Comparison of ENCODE assay signal across 14 cellular contexts in the genomic region with DNA sequence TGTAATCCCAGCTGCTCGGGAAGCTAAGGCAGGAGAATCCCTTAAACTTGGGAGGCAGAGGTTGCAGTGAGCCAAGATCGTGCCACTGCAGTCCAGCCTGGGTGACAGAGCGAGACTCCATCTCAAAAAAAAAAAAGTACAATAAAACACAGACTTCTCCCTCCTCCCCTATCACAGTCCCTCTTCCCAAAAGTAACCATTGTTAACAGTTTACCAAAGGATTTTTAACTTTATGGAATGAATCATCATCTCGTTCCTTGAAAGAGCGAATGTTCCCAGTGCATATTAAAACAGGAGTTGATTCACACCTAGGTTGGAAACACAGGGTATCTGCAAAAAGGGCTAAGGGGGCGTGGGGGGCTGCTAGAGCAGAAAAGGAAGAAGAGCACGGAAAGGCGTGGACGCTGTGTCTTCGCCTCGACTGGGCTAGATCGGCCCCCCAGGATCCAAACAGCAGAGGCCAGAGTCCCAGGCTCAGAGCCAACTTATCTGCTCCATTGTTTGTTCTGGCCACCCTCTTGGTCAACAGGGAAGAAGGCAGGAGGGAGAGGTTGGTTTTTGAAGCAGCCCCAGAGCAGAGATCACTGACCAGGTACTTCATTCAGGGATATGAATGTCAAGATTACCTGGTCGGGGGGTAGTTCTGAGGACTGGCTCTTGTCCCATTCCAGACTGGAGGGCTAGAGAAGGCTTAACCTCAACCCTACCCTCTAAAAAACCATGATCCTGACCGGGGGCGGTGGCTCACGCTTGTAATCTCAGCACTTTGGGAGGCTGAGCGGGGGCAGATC. TPM values are rescaled to one million over a fixed set of nuclear protein-coding genes. Genes with fewer than 3 reads are reported as not detected.
A peak's percentile ranks its signal among the peaks of the same experiment; 100 is the strongest.
DNase-seq lines count a peak whose midpoint lies in the region; ATAC-seq and TF ChIP-seq lines count a peak whose summit lies in the region.
"Had no signal": no experiment of that assay in that cellular context is flagged by ENCODE, and none has a peak within 500 bp of the region (broad histone marks: within the 10 kb centered on the region; RNA-seq: fewer than 3 reads in every experiment).

No MANE protein-coding gene starts in this region.

- H3K4me3 ChIP-seq in cardiac fibroblast (replicated peaks in 1 of 2; ENCODE audit: low read depth in 2 of 2, low read length in 2 of 2) = peak overlapping the region in 1 of 2 donors; percentile 26
- H3K4me3 ChIP-seq in mucosa of descending colon = no peak overlapping the region
- no peak overlapping the region for H3K4me3 ChIP-seq in thymus (ENCODE audit: low read length)
- H3K4me3 ChIP-seq in foreskin fibroblast (ENCODE audit: low read depth in 1 of 2, low read length in 2 of 2) = no peak overlapping the region

- TF ChIP-seq CTCF in cardiac fibroblast (IDR thresholded peaks at IDR 0.05; ENCODE audit: low read depth, low read length) (no peak), mucosa of descending colon (IDR thresholded peaks at IDR 0.05) (no peak), foreskin fibroblast (IDR thresholded peaks at IDR 0.05; ENCODE audit: low read depth, low read length) (no peak)

- H3K9me3 ChIP-seq in mucosa of descending colon (no peaks in the 10 kb centered on the region), thymus (ENCODE audit: control insufficient read depth) (no peaks in the 10 kb centered on the region)

- DNase-seq in cardiac fibroblast (ENCODE audit: low read depth in 2 of 2) = peak; percentile 62 to 67
- DNase-seq in mucosa of descending colon = peak in 2 of 3 donors; percentile 67 to 83
- DNase-seq in activated CD8-positive, alpha-beta T cell treated with anti-CD3 and anti-CD28 coated beads, Interleukin-2, amount 10 ng/mL, durations not matched to agents 7 days and 5 days = no peak
- DNase-seq in foreskin fibroblast = no peak
- DNase-seq: EL, H9, hypothalamus, NCI-H1105, NCI-H82 had no signal

- 95% methylated on average over 17 of the region's 17 CpGs for WGBS in thymus

- CTCF ChIA-PET in activated CD8-positive, alpha-beta T cell treated with anti-CD3 and anti-CD28 coated beads, Interleukin-2, amount 10 ng/mL, durations not matched to agents 7 days and 5 days (lab: Charles Lee) = interaction anchor here (0.7 to 11.6 kb wide), 8 partner anchors 9 to 154 kb away, joined by 3 to 249 read pairs (median 4); partner anchors contain the start of genes C11orf98 and CSKMT

- no peaks in the 10 kb centered on the region for H3K9me3 Mint-ChIP-seq in activated CD8-positive, alpha-beta T cell treated with anti-CD3 and anti-CD28 coated beads, Interleukin-2, amount 10 ng/mL, durations not matched to agents 7 days and 5 days (ENCODE audit: insufficient read depth)
- H3K9me3 Mint-ChIP-seq: H9 had no signal

- no peaks in the 10 kb centered on the region for H3K36me3 ChIP-seq in mucosa of descending colon (ENCODE audit: low read depth)
- H3K36me3 ChIP-seq in thymus (ENCODE audit: control insufficient read depth, insufficient read depth) = no peaks in the 10 kb centered on the region

- peak overlapping the region; percentile 62 for H3K27ac ChIP-seq in thymus (ENCODE audit: low read depth)
- H3K27ac ChIP-seq: parathyroid adenoma had no signal

- ATAC-seq in mucosa of descending colon (peak; percentile 16), GM18517 (IDR thresholded peaks at IDR 0.05; ENCODE audit: unreplicated experiment) (no peak), HG03520 (IDR thresholded peaks at IDR 0.05; ENCODE audit: unreplicated experiment) (no peak)
- ATAC-seq in activated CD8-positive, alpha-beta T cell treated with anti-CD3 and anti-CD28 coated beads, Interleukin-2, amount 10 ng/mL, durations not matched to agents 7 days and 5 days = no peak

- H3K27ac Mint-ChIP-seq in activated CD8-positive, alpha-beta T cell treated with anti-CD3 and anti-CD28 coated beads, Interleukin-2, amount 10 ng/mL, durations not matched to agents 7 days and 5 days = no peak overlapping the region
- H3K27ac Mint-ChIP-seq: H9 had no signal

- no peak for TF ChIP-seq RAD21 in Ishikawa (IDR thresholded peaks at IDR 0.05; ENCODE audit: low read depth)

- H3K36me3 Mint-ChIP-seq in activated CD8-positive, alpha-beta T cell treated with anti-CD3 and anti-CD28 coated beads, Interleukin-2, amount 10 ng/mL, durations not matched to agents 7 days and 5 days (ENCODE audit: low read depth) = peaks cover 4% of the 10 kb centered on the region

- intact Hi-C loops in mucosa of descending colon (cut with DNase I, micrococcal nuclease) = loop anchor here in 1 of 2 donors (10.0 kb wide), 1 partner anchor 154 kb away; no protein-coding TSS in a partner anchor

- H3K4me3 Mint-ChIP-seq in activated CD8-positive, alpha-beta T cell treated with anti-CD3 and anti-CD28 coated beads, Interleukin-2, amount 10 ng/mL, durations not matched to agents 7 days and 5 days = no peak overlapping the region

- POLR2A ChIA-PET in activated CD8-positive, alpha-beta T cell treated with anti-CD3 and anti-CD28 coated beads, Interleukin-2, amount 10 ng/mL, durations not matched to agents 7 days and 5 days (lab: Charles Lee) = interaction anchor here (1.2 kb wide), 1 partner anchor 9 kb away, joined by 4 read pairs; no protein-coding TSS in a partner anchor

- peaks cover 24% of the 10 kb centered on the region for H3K27me3 Mint-ChIP-seq in activated CD8-positive, alpha-beta T cell treated with anti-CD3 and anti-CD28 coated beads, Interleukin-2, amount 10 ng/mL, durations not matched to agents 7 days and 5 days (ENCODE audit: low read depth)

- no peak for TF ChIP-seq EP300 in Ishikawa (IDR thresholded peaks at IDR 0.05; ENCODE audit: borderline replicate concordance)

- peaks cover 47% of the 10 kb centered on the region for H3K27me3 ChIP-seq in thymus (ENCODE audit: control insufficient read depth, insufficient read depth)

- peaks cover 63% of the 10 kb centered on the region for H3K4me1 ChIP-seq in mucosa of descending colon (ENCODE audit: low read depth)
- H3K4me1 ChIP-seq in thymus (ENCODE audit: control insufficient read depth, insufficient read depth, low read length) = peaks cover 20% of the 10 kb centered on the region

- peaks cover 63% of the 10 kb centered on the region for H3K4me1 Mint-ChIP-seq in activated CD8-positive, alpha-beta T cell treated with anti-CD3 and anti-CD28 coated beads, Interleukin-2, amount 10 ng/mL, durations not matched to agents 7 days and 5 days (ENCODE audit: low read depth)

TF ChIP-seq in Ishikawa, 13 proteins besides CTCF, POLR2A, EP300 and RAD21:
- no peak for TF ChIP-seq ZBTB7A (IDR thresholded peaks at IDR 0.05; ENCODE audit: low read depth)
- TF ChIP-seq TAF1 (IDR thresholded peaks at IDR 0.05; ENCODE audit: low read depth) = no peak
- no peak for TF ChIP-seq REST (IDR thresholded peaks at IDR 0.05; ENCODE audit: low read depth)
- TF ChIP-seq NFIC (IDR thresholded peaks at IDR 0.05) = peak; percentile 36; the same call in 1 of the 2 replicates
- TF ChIP-seq CREB1 (IDR thresholded peaks at IDR 0.05; ENCODE audit: low read depth) = no peak
- no peak for TF ChIP-seq FOXM1 (IDR thresholded peaks at IDR 0.05; ENCODE audit: borderline replicate concordance, low read depth)
- TF ChIP-seq TCF12 (IDR thresholded peaks at IDR 0.05; ENCODE audit: low read depth) = no peak

RNA-seq across cellular contexts. Expression of gene AHNAK, which starts 2.1 kb away (rescaled TPM):
- 1,000 to 10,000 TPM in 1 of 3 donors, 100 to 1,000 TPM in 2; 473 to 1,283 (median 535) TPM for total RNA-seq in mucosa of descending colon
- 35.8 TPM for polyA plus RNA-seq in thymus
- 100 to 1,000 TPM; 123 to 129 TPM for total RNA-seq in activated CD8-positive, alpha-beta T cell treated with anti-CD3 and anti-CD28 coated beads, Interleukin-2, amount 10 ng/mL, durations not matched to agents 7 days and 5 days

RNA-seq across cellular contexts. Expression of gene EEF1G, which starts 25.0 kb away (rescaled TPM):
- total RNA-seq in mucosa of descending colon = 1,000 to 10,000 TPM; 1,059 to 1,365 (median 1,164) TPM
- polyA plus RNA-seq in thymus = 1,365 TPM
- total RNA-seq in activated CD8-positive, alpha-beta T cell treated with anti-CD3 and anti-CD28 coated beads, Interleukin-2, amount 10 ng/mL, durations not matched to agents 7 days and 5 days = 1,000 to 10,000 TPM; 1,058 to 1,098 TPM

RNA-seq across cellular contexts. Expression of gene TUT1, which starts 42.6 kb away (rescaled TPM):
- total RNA-seq in mucosa of descending colon = 10 to 100 TPM; 11.9 to 19.8 (median 13.3) TPM
- polyA plus RNA-seq in thymus = 25.3 TPM
- total RNA-seq in activated CD8-positive, alpha-beta T cell treated with anti-CD3 and anti-CD28 coated beads, Interleukin-2, amount 10 ng/mL, durations not matched to agents 7 days and 5 days = 10 to 100 TPM; 22.2 to 25.0 TPM

RNA-seq across cellular contexts. Expression of gene MTA2, which starts 52.9 kb away (rescaled TPM):
- 10 to 100 TPM; 70.7 to 92.1 (median 89.6) TPM for total RNA-seq in mucosa of descending colon
- 79.3 TPM for polyA plus RNA-seq in thymus
- 100 to 1,000 TPM; 249 to 273 TPM for total RNA-seq in activated CD8-positive, alpha-beta T cell treated with anti-CD3 and anti-CD28 coated beads, Interleukin-2, amount 10 ng/mL, durations not matched to agents 7 days and 5 days

Comparison
In these comparisons a context has a peak if more than half of its experiments do, and no peak if none do; other contexts are left out.
1. DNase-seq: peak in cardiac fibroblast (2 of 2) and mucosa of descending colon (2 of 3); none in activated CD8-positive, alpha-beta T cell treated with anti-CD3 and anti-CD28 coated beads, Interleukin-2, amount 10 ng/mL, durations not matched to agents 7 days and 5 days (single experiment) and foreskin fibroblast (0 of 2).